Comparison of ENCODE assay signal across 8 cellular contexts in genomic region chr1:228837817-228838716, GRCh38.
DNase-seq lines count a peak whose midpoint lies in the region; ATAC-seq and TF ChIP-seq lines count a peak whose summit lies in the region.

No MANE protein-coding gene starts in this region.

- TF ChIP-seq POLR2A in GM19099 (IDR thresholded peaks at IDR 0.05; ENCODE audit: extremely low read depth, insufficient read length, low read depth): peak; percentile 26

- no peak overlapping the region for H3K14ac ChIP-seq in mesenchymal stem cell (ENCODE audit: low read length in 2 of 2)

- peak; percentile 80 for DNase-seq in HuH-7 (ENCODE audit: low spot score)
- DNase-seq in cardiac fibroblast (ENCODE audit: low read depth in 2 of 2): peak; percentile 87 to 95
- DNase-seq in mesenchymal stem cell: peak; percentile 95
- no peak for DNase-seq in T-helper 2 cell treated with Interferon-gamma antibody and Interleukin-4, amounts not matched to agents 5 μg/mL and 100 μg/mL, for 36 hours (ENCODE audit: low spot score)
- DNase-seq in activated effector memory CD4-positive, alpha-beta T cell treated with Interleukin-2 at 50 U/mL for 16 hours: no peak
- DNase-seq in stimulated activated naive CD8-positive, alpha-beta T cell treated with anti-CD3 and anti-CD28 coated beads, Interleukin-15, Interleukin-2, amounts not matched to agents 100 U/mL and 50 U/mL, for 24 hours: no peak
- DNase-seq in activated naive CD4-positive, alpha-beta T cell (lab: John Stamatoyannopoulos, UW): no peak

- H3K27ac ChIP-seq in mesenchymal stem cell (ENCODE audit: low read length, poor library complexity, severe bottlenecking): peak overlapping the region; percentile 45

- no peak overlapping the region for H3K23ac ChIP-seq in mesenchymal stem cell (ENCODE audit: low read length in 2 of 2)

- no peak overlapping the region for H3K27ac Mint-ChIP-seq in T-helper 2 cell treated with Interferon-gamma antibody and Interleukin-4, amounts not matched to agents 5 μg/mL and 100 μg/mL, for 36 hours

- no peak overlapping the region for H2BK5ac ChIP-seq in mesenchymal stem cell (ENCODE audit: low read depth, low read length, poor library complexity, severe bottlenecking)

- peak overlapping the region; percentile 55 for H2BK15ac ChIP-seq in mesenchymal stem cell (ENCODE audit: low read depth, poor library complexity, severe bottlenecking)

- peaks cover 29% of the 10 kb centered on the region for H3K4me1 ChIP-seq in mesenchymal stem cell (ENCODE audit: control insufficient read depth, insufficient read depth, low read depth, low read length)

- H2AFZ ChIP-seq in mesenchymal stem cell (ENCODE audit: low read depth, low read length): no peak overlapping the region

- peak overlapping the region; percentile 61 to 71 for H3K4ac ChIP-seq in mesenchymal stem cell (ENCODE audit: low read depth in 1 of 2, low read length in 2 of 2)

- H2AK5ac ChIP-seq in mesenchymal stem cell (ENCODE audit: low read length, severe bottlenecking): peak overlapping the region; percentile 66

- no peaks in the 10 kb centered on the region for H3K79me1 ChIP-seq in mesenchymal stem cell (replicated peaks; ENCODE audit: low read length, poor library complexity, severe bottlenecking)

- ATAC-seq in stimulated activated naive CD8-positive, alpha-beta T cell treated with anti-CD3 and anti-CD28 coated beads, Interleukin-15, Interleukin-2, amounts not matched to agents 100 U/mL and 50 U/mL, for 24 hours: no peak

- WGBS in mesenchymal stem cell: 28% methylated on average over 11 of the region's 11 CpGs

- peak overlapping the region; percentile 68 to 81 for H3K18ac ChIP-seq in mesenchymal stem cell (ENCODE audit: low read depth in 1 of 2, low read length in 2 of 2)

- no peak for TF ChIP-seq CTCF in cardiac fibroblast (IDR thresholded peaks at IDR 0.05; ENCODE audit: low read depth, low read length)

- H3K36me3 ChIP-seq in mesenchymal stem cell (ENCODE audit: control insufficient read depth in 1 of 2, insufficient read depth in 2 of 2, low read depth in 1 of 2, low read length in 2 of 2): no peaks in the 10 kb centered on the region

- H3K36me3 Mint-ChIP-seq in T-helper 2 cell treated with Interferon-gamma antibody and Interleukin-4, amounts not matched to agents 5 μg/mL and 100 μg/mL, for 36 hours (ENCODE audit: low read depth): no peaks in the 10 kb centered on the region

- H3K9me3 Mint-ChIP-seq in T-helper 2 cell treated with Interferon-gamma antibody and Interleukin-4, amounts not matched to agents 5 μg/mL and 100 μg/mL, for 36 hours: no peaks in the 10 kb centered on the region

- H2BK120ac ChIP-seq in mesenchymal stem cell (ENCODE audit: low read depth, low read length): peak overlapping the region; percentile 69

- no peak overlapping the region for H3K4me2 ChIP-seq in mesenchymal stem cell (ENCODE audit: low read length, poor library complexity, severe bottlenecking)

- peak overlapping the region; percentile 91 to 95 for H2BK12ac ChIP-seq in mesenchymal stem cell (ENCODE audit: low read length in 2 of 2)

- H3K27me3 Mint-ChIP-seq in T-helper 2 cell treated with Interferon-gamma antibody and Interleukin-4, amounts not matched to agents 5 μg/mL and 100 μg/mL, for 36 hours (ENCODE audit: low read depth): peaks cover 17% of the 10 kb centered on the region

- H3K9ac ChIP-seq in mesenchymal stem cell (ENCODE audit: low read length): no peak overlapping the region

- H3K27me3 ChIP-seq in mesenchymal stem cell (ENCODE audit: control insufficient read depth in 1 of 2, insufficient read depth in 1 of 2, low read length in 2 of 2): peaks cover 0 to 30% of the 10 kb centered on the region in 2 experiments

- peak overlapping the region; percentile 29 for H4K8ac ChIP-seq in mesenchymal stem cell (ENCODE audit: low read length)

- H3K4me3 ChIP-seq in cardiac fibroblast (replicated peaks in 1 of 2; ENCODE audit: low read depth in 2 of 2, low read length in 2 of 2) (no peak overlapping the region), mesenchymal stem cell (ENCODE audit: insufficient read depth in 1 of 2, low read depth in 1 of 2, low read length in 2 of 2) (no peak overlapping the region)

- peaks cover 4% of the 10 kb centered on the region for H3K9me3 ChIP-seq in mesenchymal stem cell (ENCODE audit: control insufficient read depth, low read length)

- H3K4me3 Mint-ChIP-seq in T-helper 2 cell treated with Interferon-gamma antibody and Interleukin-4, amounts not matched to agents 5 μg/mL and 100 μg/mL, for 36 hours: no peak overlapping the region

- peak overlapping the region; percentile 20 for H4K91ac ChIP-seq in mesenchymal stem cell (ENCODE audit: low read length)

- no peaks in the 10 kb centered on the region for H3K4me1 Mint-ChIP-seq in T-helper 2 cell treated with Interferon-gamma antibody and Interleukin-4, amounts not matched to agents 5 μg/mL and 100 μg/mL, for 36 hours (ENCODE audit: low read depth)

Comparison
In these comparisons a context has a peak if more than half of its experiments do, and no peak if none do; other contexts are left out.
1. DNase-seq: peak in HuH-7 (single experiment), cardiac fibroblast (2 of 2) and mesenchymal stem cell (single experiment); none in T-helper 2 cell treated with Interferon-gamma antibody and Interleukin-4, amounts not matched to agents 5 μg/mL and 100 μg/mL, for 36 hours (single experiment), activated effector memory CD4-positive, alpha-beta T cell treated with Interleukin-2 at 50 U/mL for 16 hours (single experiment), stimulated activated naive CD8-positive, alpha-beta T cell treated with anti-CD3 and anti-CD28 coated beads, Interleukin-15, Interleukin-2, amounts not matched to agents 100 U/mL and 50 U/mL, for 24 hours (single experiment) and activated naive CD4-positive, alpha-beta T cell (0 of 4).